ENCODE assay signal across 27 cellular contexts in the genomic region with DNA sequence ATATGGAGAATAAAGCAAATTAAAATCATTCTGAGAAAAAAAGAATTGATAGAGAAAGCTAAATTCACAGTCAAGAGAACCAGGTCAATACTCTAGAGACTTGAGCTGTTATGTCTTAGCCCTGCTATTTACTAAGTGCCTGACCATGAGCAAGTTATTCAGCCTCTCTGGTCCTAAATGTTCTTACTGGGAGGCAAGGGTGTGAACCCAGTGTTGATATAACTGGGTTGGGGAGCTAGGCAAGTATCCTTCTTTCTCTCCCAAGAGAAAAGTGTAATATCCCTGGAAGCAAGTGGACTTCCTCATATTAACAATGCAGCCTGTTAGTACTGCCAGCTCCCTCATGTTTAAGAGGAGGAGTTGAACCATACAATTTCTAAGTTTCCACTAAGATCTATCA.
"Had no signal": no experiment of that assay in that cellular context is flagged by ENCODE, and none has a peak within 500 bp of the region (broad histone marks: within the 10 kb centered on the region; RNA-seq: fewer than 3 reads in every experiment).

No MANE protein-coding gene starts in this region.

- H3K27ac Mint-ChIP-seq: dendritic cell treated with granulocyte-macrophage colony-stimulating factor and Interleukin-4, amounts not matched to agents 40 ng/mL and 50 ng/mL, for 4 days; effector memory CD8-positive, alpha-beta T cell; endodermal cell; immature natural killer cell; mesothelial cell of epicardium; naive B cell had no signal

- H3K27me3 ChIP-seq: colonic mucosa, esophagus squamous epithelium, gastrocnemius medialis, heart left ventricle, hepatocyte had no signal

- H3K4me3 Mint-ChIP-seq: dendritic cell treated with granulocyte-macrophage colony-stimulating factor and Interleukin-4, amounts not matched to agents 40 ng/mL and 50 ng/mL, for 4 days; effector memory CD8-positive, alpha-beta T cell; endodermal cell; immature natural killer cell; mesothelial cell of epicardium; naive B cell had no signal

- ATAC-seq: effector memory CD8-positive, alpha-beta T cell; esophagus mucosa; gastrocnemius medialis; left colon; left lobe of liver; lower lobe of right lung; mucosa of descending colon had no signal

- H3K36me3 ChIP-seq: colonic mucosa, esophagus squamous epithelium, gastrocnemius medialis, heart left ventricle, left ventricle myocardium inferior, lower lobe of right lung had no signal

- H3K27me3 Mint-ChIP-seq: dendritic cell treated with granulocyte-macrophage colony-stimulating factor and Interleukin-4, amounts not matched to agents 40 ng/mL and 50 ng/mL, for 4 days had no signal

- H3K9me3 ChIP-seq: colonic mucosa had no signal

- H3K4me1 ChIP-seq: colonic mucosa, esophagus squamous epithelium, gastrocnemius medialis, lower lobe of right lung had no signal

- DNase-seq: colonic mucosa; cortex of kidney; effector CD8-positive, alpha-beta T cell; effector memory CD8-positive, alpha-beta T cell; endodermal cell; erythroblast; esophagus squamous epithelium; foreskin fibroblast; foreskin melanocyte; gastrocnemius medialis; heart left ventricle; hypothalamus; immature natural killer cell; islet precursor cell; kidney; kidney glomerular epithelial cell; left colon; left ventricle myocardium inferior; lower lobe of right lung; mesenchymal stem cell; mucosa of descending colon; naive B cell had no signal

- H3K4me1 Mint-ChIP-seq: immature natural killer cell, naive B cell had no signal

- H3K4me3 ChIP-seq: colonic mucosa, esophagus squamous epithelium, gastrocnemius medialis, heart left ventricle, hepatocyte, left ventricle myocardium inferior, lower lobe of right lung, mucosa of descending colon had no signal
